ENCODE assay signal across 19 cellular contexts in genomic region chr1:9836632-9836960, GRCh38. TPM values are rescaled to one million over a fixed set of nuclear protein-coding genes. Genes with fewer than 3 reads are reported as not detected.
DNase-seq lines count a peak whose midpoint lies in the region; ATAC-seq and TF ChIP-seq lines count a peak whose summit lies in the region.
"Had no signal": no experiment of that assay in that cellular context is flagged by ENCODE, and none has a peak within 500 bp of the region (broad histone marks: within the 10 kb centered on the region; RNA-seq: fewer than 3 reads in every experiment).

No MANE protein-coding gene starts in this region.

- peak; percentile 16 for ATAC-seq in left colon
- no peak for ATAC-seq in HG02981 (IDR thresholded peaks at IDR 0.05; ENCODE audit: unreplicated experiment)
- ATAC-seq in HG03442 (IDR thresholded peaks at IDR 0.05; ENCODE audit: unreplicated experiment) = no peak
- ATAC-seq in HG03432 (IDR thresholded peaks at IDR 0.05; ENCODE audit: unreplicated experiment) = no peak

- no peaks in the 10 kb centered on the region for H3K4me1 Mint-ChIP-seq in activated CD4-positive, alpha-beta T cell treated with anti-CD3 and anti-CD28 coated beads, Interleukin-2, amount 10 ng/mL, durations not matched to agents 24 days and 14 days

- H3K36me3 ChIP-seq in WERI-Rb-1 = no peaks in the 10 kb centered on the region
- H3K36me3 ChIP-seq: esophagus muscularis mucosa, SJSA1 had no signal

- no peak for TF ChIP-seq CTCF in WERI-Rb-1 (IDR thresholded peaks at IDR 0.05; ENCODE audit: low read depth, low read length)

- H3K36me3 Mint-ChIP-seq in activated CD4-positive, alpha-beta T cell treated with anti-CD3 and anti-CD28 coated beads, Interleukin-2, amount 10 ng/mL, durations not matched to agents 24 days and 14 days (ENCODE audit: low read depth) = no peaks in the 10 kb centered on the region

- no peak overlapping the region for H3K4me3 ChIP-seq in WERI-Rb-1 (ENCODE audit: low read depth, low read length)
- H3K4me3 ChIP-seq: esophagus muscularis mucosa, SJSA1 had no signal

- H3K27ac ChIP-seq in WERI-Rb-1 = peak overlapping the region; percentile 56
- H3K27ac ChIP-seq: SJSA1 had no signal

- H3K27me3 ChIP-seq in WERI-Rb-1 (ENCODE audit: insufficient read depth, low read depth, severe bottlenecking) = no peaks in the 10 kb centered on the region
- H3K27me3 ChIP-seq: esophagus muscularis mucosa, SJSA1 had no signal

- no peaks in the 10 kb centered on the region for H3K9me3 ChIP-seq in WERI-Rb-1 (ENCODE audit: severe bottlenecking)
- H3K9me3 ChIP-seq: esophagus muscularis mucosa, SJSA1 had no signal

- no peak overlapping the region for H3K27ac Mint-ChIP-seq in activated CD4-positive, alpha-beta T cell treated with anti-CD3 and anti-CD28 coated beads, Interleukin-2, amount 10 ng/mL, durations not matched to agents 24 days and 14 days
- H3K27ac Mint-ChIP-seq: T-helper 2 cell treated with Interferon-gamma antibody and Interleukin-4, amounts not matched to agents 5 μg/mL and 100 μg/mL, for 36 hours had no signal

- intact Hi-C loops in left colon (cut with DNase I, micrococcal nuclease) = no loop called here
- intact Hi-C loops in activated CD4-positive, alpha-beta T cell treated with anti-CD3 and anti-CD28 coated beads, Interleukin-2, amount 10 ng/mL, durations not matched to agents 24 days and 14 days (cut with micrococcal nuclease) = no loop called here

- H3K4me3 Mint-ChIP-seq in activated CD4-positive, alpha-beta T cell treated with anti-CD3 and anti-CD28 coated beads, Interleukin-2, amount 10 ng/mL, durations not matched to agents 24 days and 14 days = no peak overlapping the region
- H3K4me3 Mint-ChIP-seq: neural crest cell; T-helper 2 cell treated with Interferon-gamma antibody and Interleukin-4, amounts not matched to agents 5 μg/mL and 100 μg/mL, for 36 hours had no signal

- no peaks in the 10 kb centered on the region for H3K9me3 Mint-ChIP-seq in activated CD4-positive, alpha-beta T cell treated with anti-CD3 and anti-CD28 coated beads, Interleukin-2, amount 10 ng/mL, durations not matched to agents 24 days and 14 days
- H3K9me3 Mint-ChIP-seq: neural crest cell; T-helper 2 cell treated with Interferon-gamma antibody and Interleukin-4, amounts not matched to agents 5 μg/mL and 100 μg/mL, for 36 hours had no signal

- DNase-seq in AG20443 (ENCODE audit: low spot score) (peak; percentile 4), NCI-H1105 treated with DMSO at 0.1 percent for 48 hours (lab: John Stamatoyannopoulos, UW) (peak; percentile 93), WERI-Rb-1 (no peak), left colon (no peak)
- DNase-seq in activated CD4-positive, alpha-beta T cell treated with anti-CD3 and anti-CD28 coated beads, Interleukin-2, amount 10 ng/mL, durations not matched to agents 24 days and 14 days = no peak
- DNase-seq: activated CD4-positive, alpha-beta T cell treated with anti-CD3 and anti-CD28 coated beads for 1 hour; activated naive CD4-positive, alpha-beta T cell treated with Interleukin-2 at 50 U/mL for 16 hours; dermis blood vessel endothelial cell; HCEC 1CT; IMR-90; mesenchymal stem cell; stimulated activated CD4-positive, alpha-beta T cell treated with anti-CD3 and anti-CD28 coated beads, Interleukin-2, amount 100 ng/mL, for 24 hours had no signal

- peaks cover 17% of the 10 kb centered on the region for H3K27me3 Mint-ChIP-seq in activated CD4-positive, alpha-beta T cell treated with anti-CD3 and anti-CD28 coated beads, Interleukin-2, amount 10 ng/mL, durations not matched to agents 24 days and 14 days

RNA-seq across cellular contexts. Expression of gene CLSTN1, which starts 12.8 kb away (rescaled TPM):
- total RNA-seq in left colon = 100 to 1,000 TPM; 235 to 251 TPM
- 42.1 and 43.8 TPM in 2 replicates for total RNA-seq in activated CD4-positive, alpha-beta T cell treated with anti-CD3 and anti-CD28 coated beads, Interleukin-2, amount 10 ng/mL, durations not matched to agents 24 days and 14 days

Comparison
In these comparisons a context has a peak if more than half of its experiments do, and no peak if none do; other contexts are left out.
1. DNase-seq: peak in AG20443 (single experiment) and NCI-H1105 treated with DMSO at 0.1 percent for 48 hours (single experiment); none in WERI-Rb-1 (single experiment), left colon (0 of 2) and activated CD4-positive, alpha-beta T cell treated with anti-CD3 and anti-CD28 coated beads, Interleukin-2, amount 10 ng/mL, durations not matched to agents 24 days and 14 days (single experiment).